In genomic region chr4:62366944-62367343, GRCh38 we compare ENCODE assay signal across 32 cellular contexts.
"Had no signal": no experiment of that assay in that cellular context is flagged by ENCODE, and none has a peak within 500 bp of the region (broad histone marks: within the 10 kb centered on the region; RNA-seq: fewer than 3 reads in every experiment).

No MANE protein-coding gene starts in this region.

- DNase-seq: activated B cell treated with CpG ODN at 0.5 μM for 24 hours; activated CD4-positive, alpha-beta memory T cell treated with anti-CD3 and anti-CD28 coated beads for 36 hours; activated CD4-positive, alpha-beta T cell treated with anti-CD3 and anti-CD28 coated beads for 4 hours; activated CD4-positive, alpha-beta T cell treated with anti-CD3 and anti-CD28 coated beads, Interleukin-2, amount 10 ng/mL, durations not matched to agents 24 days and 14 days; activated CD4-positive, alpha-beta T cell treated with anti-CD3 and anti-CD28 coated beads, Interleukin-2, amount 50 U/mL, for 1 hour; activated CD4-positive, alpha-beta T cell treated with anti-CD3 and anti-CD28 coated beads, Interleukin-2, amount 50 U/mL, for 4 hours; activated CD4-positive, CD25-positive, alpha-beta regulatory T cell treated with anti-CD3 and anti-CD28 coated beads, Interleukin-2, amount 50 U/mL, for 72 hours; activated CD8-positive, alpha-beta memory T cell treated with anti-CD3 and anti-CD28 coated beads, Interleukin-2, amount 50 U/mL, for 4 hours; activated CD8-positive, alpha-beta T cell treated with anti-CD3 and anti-CD28 coated beads for 36 hours; activated effector memory CD4-positive, alpha-beta T cell treated with anti-CD3 and anti-CD28 coated beads, Interleukin-2, amount 50 U/mL, for 16 hours; activated gamma-delta T cell treated with Interleukin-2 at 50 U/mL for 16 hours; activated naive CD4-positive, alpha-beta T cell; activated naive CD4-positive, alpha-beta T cell treated with anti-CD3 and anti-CD28 coated beads for 36 hours; activated naive CD4-positive, alpha-beta T cell treated with anti-CD3 and anti-CD28 coated beads, Interleukin-2, amount 50 U/mL, for 16 hours; activated naive CD8-positive, alpha-beta T cell treated with anti-CD3 and anti-CD28 coated beads for 36 hours; activated T-cell treated with anti-CD3 and anti-CD28 coated beads for 4 hours; activated T-cell treated with anti-CD3 and anti-CD28 coated beads, Interleukin-2, amount 50 U/mL, for 1 hour; activated T-cell treated with anti-CD3 and anti-CD28 coated beads, Interleukin-2, amount 50 U/mL, for 4 hours; activated T-cell treated with anti-CD3 and anti-CD28 coated beads, Interleukin-2, amount 50 U/mL, for 72 hours; adrenal gland; amniotic stem cell; aorta; body of pancreas; brain microvascular endothelial cell; central memory CD4-positive, alpha-beta T cell; T-helper 2 cell; T-helper 9 cell had no signal

- ATAC-seq: activated CD8-positive, alpha-beta T cell treated with anti-CD3 and anti-CD28 coated beads for 36 hours; activated naive CD4-positive, alpha-beta T cell treated with anti-CD3 and anti-CD28 coated beads, Interleukin-2, amount 50 U/mL, for 72 hours; activated T-cell treated with anti-CD3 and anti-CD28 coated beads, Interleukin-2, amount 50 U/mL, for 4 hours; activated T-cell treated with anti-CD3 and anti-CD28 coated beads, Interleukin-2, amount 50 U/mL, for 72 hours; activated T-helper 17 cell treated with anti-CD3 and anti-CD28 coated beads, Interleukin-2, amount 50 U/mL, for 72 hours; body of pancreas had no signal

- H3K4me3 Mint-ChIP-seq: activated B cell treated with CpG ODN at 0.5 μM for 24 hours; activated CD4-positive, alpha-beta memory T cell treated with anti-CD3 and anti-CD28 coated beads for 36 hours; activated CD4-positive, alpha-beta T cell treated with anti-CD3 and anti-CD28 coated beads, Interleukin-2, amount 10 ng/mL, durations not matched to agents 24 days and 14 days; activated CD8-positive, alpha-beta T cell treated with anti-CD3 and anti-CD28 coated beads for 36 hours; activated naive CD4-positive, alpha-beta T cell treated with anti-CD3 and anti-CD28 coated beads for 36 hours; activated naive CD8-positive, alpha-beta T cell treated with anti-CD3 and anti-CD28 coated beads for 36 hours; activated T-cell treated with anti-CD3 and anti-CD28 coated beads, Interleukin-2, amount 50 U/mL, for 4 hours; activated T-cell treated with anti-CD3 and anti-CD28 coated beads, Interleukin-2, amount 50 U/mL, for 72 hours; activated T-helper 1 cell treated with anti-CD3 and anti-CD28 coated beads, Interleukin-12 subunit alpha, Interleukin-12 subunit beta, Interleukin-2, Interleukin-4 antibody, amounts not matched to agents 30 ng/mL and 10 ng/mL and 1 ng/mL, durations not matched to agents 14 hours and 24 hours and 36 hours; activated T-helper 17 cell treated with anti-CD3 and anti-CD28 coated beads, Interleukin-2, amount 50 U/mL, for 72 hours; T-helper 1 cell treated with Interleukin-12 subunit alpha and Interleukin-12 subunit beta and Interleukin-4 antibody, amounts not matched to agents 30 μg/mL and 1 μg/mL, for 36 hours; T-helper 2 cell treated with Interferon-gamma antibody and Interleukin-4, amounts not matched to agents 5 μg/mL and 100 μg/mL, for 36 hours had no signal

- H3K4me1 Mint-ChIP-seq: activated B cell treated with CpG ODN at 0.5 μM for 24 hours; activated CD4-positive, alpha-beta T cell treated with anti-CD3 and anti-CD28 coated beads, Interleukin-2, amount 10 ng/mL, durations not matched to agents 24 days and 14 days; activated naive CD8-positive, alpha-beta T cell treated with anti-CD3 and anti-CD28 coated beads for 36 hours; activated T-helper 17 cell treated with anti-CD3 and anti-CD28 coated beads, Interleukin-2, amount 50 U/mL, for 72 hours had no signal

- H3K36me3 Mint-ChIP-seq: activated CD4-positive, alpha-beta memory T cell treated with anti-CD3 and anti-CD28 coated beads for 36 hours; activated naive CD8-positive, alpha-beta T cell treated with anti-CD3 and anti-CD28 coated beads for 36 hours had no signal

- H3K27ac Mint-ChIP-seq: activated B cell treated with CpG ODN at 0.5 μM for 24 hours; activated CD4-positive, alpha-beta memory T cell treated with anti-CD3 and anti-CD28 coated beads for 36 hours; activated CD4-positive, alpha-beta T cell treated with anti-CD3 and anti-CD28 coated beads, Interleukin-2, amount 10 ng/mL, durations not matched to agents 24 days and 14 days; activated CD8-positive, alpha-beta T cell treated with anti-CD3 and anti-CD28 coated beads for 36 hours; activated naive CD4-positive, alpha-beta T cell treated with anti-CD3 and anti-CD28 coated beads for 36 hours; activated naive CD4-positive, alpha-beta T cell treated with anti-CD3 and anti-CD28 coated beads, Interleukin-2, amount 50 U/mL, for 72 hours; activated naive CD8-positive, alpha-beta T cell treated with anti-CD3 and anti-CD28 coated beads for 36 hours; activated T-cell treated with anti-CD3 and anti-CD28 coated beads, Interleukin-2, amount 50 U/mL, for 72 hours; activated T-helper 1 cell treated with anti-CD3 and anti-CD28 coated beads, Interleukin-12 subunit alpha, Interleukin-12 subunit beta, Interleukin-2, Interleukin-4 antibody, amounts not matched to agents 30 ng/mL and 10 ng/mL and 1 ng/mL, durations not matched to agents 14 hours and 24 hours and 36 hours; activated T-helper 17 cell treated with anti-CD3 and anti-CD28 coated beads, Interleukin-2, amount 50 U/mL, for 72 hours; T-helper 1 cell treated with Interleukin-12 subunit alpha and Interleukin-12 subunit beta and Interleukin-4 antibody, amounts not matched to agents 30 μg/mL and 1 μg/mL, for 36 hours; T-helper 2 cell treated with Interferon-gamma antibody and Interleukin-4, amounts not matched to agents 5 μg/mL and 100 μg/mL, for 36 hours had no signal

- H3K27me3 Mint-ChIP-seq: activated B cell treated with CpG ODN at 0.5 μM for 24 hours; activated CD4-positive, alpha-beta memory T cell treated with anti-CD3 and anti-CD28 coated beads for 36 hours; activated CD4-positive, alpha-beta T cell treated with anti-CD3 and anti-CD28 coated beads, Interleukin-2, amount 10 ng/mL, durations not matched to agents 24 days and 14 days; activated CD8-positive, alpha-beta T cell treated with anti-CD3 and anti-CD28 coated beads for 36 hours; activated naive CD8-positive, alpha-beta T cell treated with anti-CD3 and anti-CD28 coated beads for 36 hours; activated T-helper 17 cell treated with anti-CD3 and anti-CD28 coated beads, Interleukin-2, amount 50 U/mL, for 72 hours had no signal
